24 cellular contexts compared by ENCODE assay signal in the genomic region with DNA sequence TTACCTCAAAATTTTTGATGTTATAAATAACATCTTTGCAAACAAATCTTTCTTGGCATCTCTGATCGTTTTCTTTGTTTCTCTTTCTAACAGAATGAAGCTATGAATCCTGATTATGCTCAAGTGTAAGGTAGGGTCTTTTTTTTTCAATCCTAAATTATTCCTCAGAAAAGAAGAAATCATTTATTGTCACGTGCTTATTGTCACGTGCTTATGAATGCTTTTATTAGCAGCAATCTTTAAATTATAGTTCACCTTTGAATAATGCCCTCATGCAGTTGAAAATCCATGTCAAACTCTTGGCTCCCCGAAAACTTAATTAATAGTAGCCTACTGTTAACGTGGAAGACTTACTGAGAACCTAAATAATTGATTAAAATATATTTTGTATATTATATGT.
"Had no signal": no experiment of that assay in that cellular context is flagged by ENCODE, and none has a peak within 500 bp of the region (broad histone marks: within the 10 kb centered on the region; RNA-seq: fewer than 3 reads in every experiment).

No MANE protein-coding gene starts in this region.

- H3K4me3 ChIP-seq: gastrocnemius medialis, mucosa of descending colon, pancreas, smooth muscle cell, suprapubic skin had no signal

- FAIRE-seq: endometrium, islet of Langerhans, pancreas had no signal

- ATAC-seq: effector memory CD8-positive, alpha-beta T cell; left colon; natural killer cell treated with Interleukin-12 subunit alpha and Interleukin-12 subunit beta and Interleukin-15 and Interleukin-18, amount 100 ng/mL, for 72 hours; stimulated activated naive CD8-positive, alpha-beta T cell treated with anti-CD3 and anti-CD28 coated beads, Interleukin-15, amount 100 ng/mL, for 72 hours had no signal

- H3K4me2 ChIP-seq: smooth muscle cell had no signal

- H3K27me3 ChIP-seq: gastrocnemius medialis, neutrophil, pancreas, suprapubic skin had no signal

- H3K36me3 ChIP-seq: gastrocnemius medialis, neutrophil, pancreas, suprapubic skin had no signal

- H3K9me3 ChIP-seq: gastrocnemius medialis, mucosa of descending colon, neutrophil, pancreas, suprapubic skin had no signal

- DNase-seq: cerebellar nuclear complex; cortex of kidney; effector memory CD8-positive, alpha-beta T cell; gastrocnemius medialis; head of caudate nucleus; hippocampal formation; left colon; left ventricle myocardium superior; mucosa of descending colon; naive B cell; pancreas; retina; stimulated activated CD4-positive, alpha-beta T cell treated with anti-CD3 and anti-CD28 coated beads, Interleukin-12 subunit alpha, Interleukin-12 subunit beta, amount 100 ng/mL, for 4 hours; stimulated activated CD4-positive, alpha-beta T cell treated with anti-CD3 and anti-CD28 coated beads, Interleukin-1b, Interleukin-23, amount 100 ng/mL, for 48 hours; stimulated activated CD4-positive, alpha-beta T cell treated with anti-CD3 and anti-CD28 coated beads, Interleukin-4, amount 100 ng/mL, for 1 hour; stimulated activated CD8-positive, alpha-beta memory T cell treated with anti-CD3 and anti-CD28 coated beads, Interleukin-4, amount 100 ng/mL, for 48 hours; stimulated activated naive CD4-positive, alpha-beta T cell; stimulated activated naive CD8-positive, alpha-beta T cell treated with anti-CD3 and anti-CD28 coated beads, Interleukin-15, amount 100 ng/mL, for 72 hours had no signal

- H3K27ac ChIP-seq: neutrophil, pancreas, suprapubic skin had no signal
